Comparison of ENCODE assay signal across 1 cellular context in the genomic region with DNA sequence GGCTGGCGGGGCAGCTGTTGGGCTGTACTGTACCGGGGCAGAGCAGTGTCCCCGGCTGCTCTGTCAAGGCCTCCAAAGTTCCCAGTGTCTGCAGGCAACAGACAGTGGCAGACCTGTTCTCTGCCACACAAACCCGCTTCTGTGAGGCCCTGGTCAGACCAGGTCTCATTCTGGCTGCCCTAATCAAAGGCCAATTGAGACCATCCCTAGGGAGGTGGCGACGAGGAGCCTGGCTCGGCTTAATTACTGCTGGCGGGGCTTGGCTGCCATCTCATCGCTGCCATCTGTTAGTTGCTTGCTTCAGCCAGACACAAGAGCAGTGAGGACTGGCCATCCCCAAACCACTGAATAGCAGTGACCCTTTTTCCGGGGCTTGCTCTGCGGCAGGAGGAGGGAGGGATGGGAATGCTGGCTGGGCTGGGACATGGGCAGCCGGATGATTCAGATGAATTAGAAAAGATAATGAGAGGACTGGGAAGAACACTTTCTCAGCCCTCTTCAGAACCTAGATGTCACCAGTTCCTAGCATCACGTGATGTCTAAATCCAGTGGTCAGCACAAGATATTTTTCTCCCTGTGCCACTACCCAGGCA.
TF ChIP-seq lines count a peak whose summit lies in the region.

No MANE protein-coding gene starts in this region.

TF ChIP-seq in SK-N-SH, 30 proteins besides CTCF, POLR2A, EP300 and RAD21 (continued from another document):
- no peak for TF ChIP-seq PBX3 (IDR thresholded peaks at IDR 0.05)
- peak; percentile 78; the same call in 1 of the 2 replicates for TF ChIP-seq GATA2 (CRISPR knock-in tag; IDR thresholded peaks at IDR 0.05)
- TF ChIP-seq RFX5 (IDR thresholded peaks at IDR 0.05; ENCODE audit: low read length), result no peak
